ENCODE assay signal across 23 cellular contexts in the genomic region with DNA sequence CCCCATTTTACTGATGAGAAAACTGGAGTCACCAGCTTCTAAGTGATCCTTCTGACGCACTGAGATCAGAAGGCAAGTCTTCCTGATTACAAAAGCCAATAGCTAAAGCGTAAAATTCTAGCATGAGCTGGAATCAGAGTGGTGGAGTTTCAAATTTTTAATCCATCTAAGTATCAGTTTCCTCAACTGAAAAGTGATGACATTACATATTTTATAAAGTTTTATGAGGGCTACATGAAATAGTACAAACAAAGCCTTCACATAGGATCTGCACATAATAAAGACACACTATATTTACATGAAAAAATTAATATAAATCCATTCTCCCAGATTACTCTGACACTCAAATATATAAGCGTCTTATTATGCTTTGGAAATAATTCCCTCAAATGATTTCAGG.
"Had no signal": no experiment of that assay in that cellular context is flagged by ENCODE, and none has a peak within 500 bp of the region (broad histone marks: within the 10 kb centered on the region; RNA-seq: fewer than 3 reads in every experiment).

No MANE protein-coding gene starts in this region.

- ATAC-seq: Panc1, Right ventricle myocardium inferior, SK-N-SH treated with all-trans-retinoic acid at 6 μM for 48 hours had no signal

- H3K4me2 ChIP-seq: PC-9 had no signal

- FAIRE-seq: RCC 7860 had no signal

- H3K4me3 ChIP-seq: PC-9, SJCRH30, SK-N-MC had no signal

- H2AFZ ChIP-seq: PC-9 had no signal

- H3K4me1 ChIP-seq: SJCRH30 had no signal

- H3K36me3 ChIP-seq: SJCRH30 had no signal

- H3K9me3 ChIP-seq: SJCRH30 had no signal

- DNase-seq: Karpas-422, MM.1S, MV-4-11, NCI-H1092, NCI-H1436 treated with DMSO at 0.1 percent for 48 hours, NCI-H1694 treated with DMSO at 0.1 percent for 48 hours, NCI-H187 treated with DMSO at 0.1 percent for 48 hours, NCI-H2081, NCI-H2227 treated with DMSO at 0.1 percent for 48 hours, NCI-H510A treated with DMSO at 0.1 percent for 48 hours, NCI-H524 treated with DMSO at 0.1 percent for 48 hours, NCI-H526 treated with DMSO at 0.1 percent for 48 hours, NCI-H774, PC-9, SHP77, SIG-M5, SJCRH30 had no signal

- H3K27ac ChIP-seq: PC-9, RWPE1, SJCRH30, SK-N-MC had no signal

- H3K27me3 ChIP-seq: SJCRH30 had no signal
